ENCODE assay signal across 25 cellular contexts in the genomic region with DNA sequence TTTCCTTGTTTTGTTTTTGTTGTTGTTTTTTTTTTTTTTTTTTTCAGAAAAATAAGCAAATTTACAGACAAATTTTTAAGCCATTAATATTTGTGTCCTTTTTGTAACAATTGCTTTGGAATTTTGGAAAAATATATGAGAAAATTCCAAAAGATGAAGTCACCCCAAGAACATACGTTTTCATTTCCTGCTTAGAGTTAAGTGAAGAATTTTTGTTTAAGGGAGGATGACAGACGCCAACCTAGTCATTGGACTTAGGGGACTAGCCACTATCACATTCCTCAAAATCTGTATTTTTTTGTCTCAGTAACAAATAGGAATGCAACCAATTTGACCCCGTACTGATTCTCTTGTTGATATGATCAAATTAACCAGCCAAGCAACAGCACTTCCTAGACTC.
"Had no signal": no experiment of that assay in that cellular context is flagged by ENCODE, and none has a peak within 500 bp of the region (broad histone marks: within the 10 kb centered on the region; RNA-seq: fewer than 3 reads in every experiment).

No MANE protein-coding gene starts in this region.

- ATAC-seq: body of pancreas; gastrocnemius medialis; left colon; mucosa of descending colon; sciatic nerve; stimulated activated naive B cell treated with anti-CD40 and anti-IgM and Interleukin-4, amounts not matched to agents 10 μg/mL and 1 μg/mL and 100 μg/mL, for 72 hours; WTC11 had no signal

- H3K27me3 Mint-ChIP-seq: activated T-cell treated with anti-CD3 and anti-CD28 coated beads, Interleukin-2, amount 50 U/mL, for 24 hours; stimulated activated naive B cell treated with anti-CD40 and anti-IgM and Interleukin-4, amounts not matched to agents 10 μg/mL and 1 μg/mL and 100 μg/mL, for 72 hours had no signal

- H3K36me3 Mint-ChIP-seq: memory B cell; stimulated activated naive B cell treated with anti-CD40 and anti-IgM and Interleukin-4, amounts not matched to agents 10 μg/mL and 1 μg/mL and 100 μg/mL, for 72 hours had no signal

- H3K9me3 Mint-ChIP-seq: activated naive CD4-positive, alpha-beta T cell treated with anti-CD3 and anti-CD28 coated beads for 36 hours; activated T-cell treated with anti-CD3 and anti-CD28 coated beads, Interleukin-2, amount 50 U/mL, for 24 hours; dendritic cell treated with granulocyte-macrophage colony-stimulating factor and Interleukin-4, amounts not matched to agents 40 ng/mL and 50 ng/mL, for 4 days; memory B cell; stimulated activated naive B cell treated with anti-CD40 and anti-IgM and Interleukin-4, amounts not matched to agents 10 μg/mL and 1 μg/mL and 100 μg/mL, for 72 hours; T-helper 1 cell treated with Interleukin-12 subunit alpha and Interleukin-12 subunit beta and Interleukin-4 antibody, amounts not matched to agents 30 μg/mL and 1 μg/mL, for 36 hours had no signal

- H3K27ac Mint-ChIP-seq: activated naive CD4-positive, alpha-beta T cell treated with anti-CD3 and anti-CD28 coated beads for 36 hours; activated T-cell treated with anti-CD3 and anti-CD28 coated beads, Interleukin-2, amount 50 U/mL, for 24 hours; dendritic cell treated with granulocyte-macrophage colony-stimulating factor and Interleukin-4, amounts not matched to agents 40 ng/mL and 50 ng/mL, for 4 days; memory B cell; stimulated activated naive B cell treated with anti-CD40 and anti-IgM and Interleukin-4, amounts not matched to agents 10 μg/mL and 1 μg/mL and 100 μg/mL, for 72 hours; T-helper 1 cell treated with Interleukin-12 subunit alpha and Interleukin-12 subunit beta and Interleukin-4 antibody, amounts not matched to agents 30 μg/mL and 1 μg/mL, for 36 hours; WTC11 had no signal

- H3K36me3 ChIP-seq: gastrocnemius medialis, transverse colon, uterus had no signal

- H3K27me3 ChIP-seq: body of pancreas, gastrocnemius medialis, transverse colon, uterus had no signal

- H3K27ac ChIP-seq: body of pancreas, gastrocnemius medialis, transverse colon, uterus had no signal

- H3K4me3 ChIP-seq: body of pancreas, gastrocnemius medialis, mucosa of descending colon, transverse colon, uterus had no signal

- H3K4me3 Mint-ChIP-seq: activated naive CD4-positive, alpha-beta T cell treated with anti-CD3 and anti-CD28 coated beads for 36 hours; activated T-cell treated with anti-CD3 and anti-CD28 coated beads, Interleukin-2, amount 50 U/mL, for 24 hours; dendritic cell treated with granulocyte-macrophage colony-stimulating factor and Interleukin-4, amounts not matched to agents 40 ng/mL and 50 ng/mL, for 4 days; memory B cell; stimulated activated naive B cell treated with anti-CD40 and anti-IgM and Interleukin-4, amounts not matched to agents 10 μg/mL and 1 μg/mL and 100 μg/mL, for 72 hours; T-helper 1 cell treated with Interleukin-12 subunit alpha and Interleukin-12 subunit beta and Interleukin-4 antibody, amounts not matched to agents 30 μg/mL and 1 μg/mL, for 36 hours; WTC11 had no signal

- H3K9me3 ChIP-seq: body of pancreas, gastrocnemius medialis, mucosa of descending colon, transverse colon, uterus had no signal

- H3K4me1 ChIP-seq: gastrocnemius medialis, transverse colon, uterus had no signal

- DNase-seq: activated CD8-positive, alpha-beta memory T cell treated with anti-CD3 and anti-CD28 coated beads for 24 hours; activated CD8-positive, alpha-beta memory T cell treated with anti-CD3 and anti-CD28 coated beads, Interleukin-2, amount 50 U/mL, for 4 hours; activated effector memory CD4-positive, alpha-beta T cell treated with Interleukin-2 at 50 U/mL for 16 hours; activated naive CD4-positive, alpha-beta T cell treated with anti-CD3 and anti-CD28 coated beads for 36 hours; activated T-cell treated with anti-CD3 and anti-CD28 coated beads, Interleukin-2, amount 50 U/mL, for 24 hours; body of pancreas; caudate nucleus; effector memory CD4-positive, alpha-beta T cell; gastrocnemius medialis; head of caudate nucleus; islet precursor cell; left colon; mucosa of descending colon; occipital lobe; stimulated activated CD4-positive, alpha-beta T cell treated with anti-CD3 and anti-CD28 coated beads, Interleukin-2, amount 100 ng/mL, for 48 hours; stimulated activated CD8-positive, alpha-beta memory T cell treated with anti-CD3 and anti-CD28 coated beads, Interleukin-4, amount 100 ng/mL, for 48 hours; stimulated activated naive B cell treated with anti-CD40 and anti-IgM and Interleukin-4, amounts not matched to agents 10 μg/mL and 1 μg/mL and 100 μg/mL, for 72 hours; T1000; transverse colon; uterus had no signal
